Comparison of ENCODE assay signal across 17 cellular contexts in genomic region chr18:28365406-28365805, GRCh38.
DNase-seq lines count a peak whose midpoint lies in the region; FAIRE-seq and TF ChIP-seq lines count a peak whose summit lies in the region.
"Had no signal": no experiment of that assay in that cellular context is flagged by ENCODE, and none has a peak within 500 bp of the region (broad histone marks: within the 10 kb centered on the region; RNA-seq: fewer than 3 reads in every experiment).

No MANE protein-coding gene starts in this region.

- peak; percentile 14 to 60 for DNase-seq in NCI-H2081 (lab: John Stamatoyannopoulos, UW)
- no peak for DNase-seq in NCI-H2081 treated with DMSO at 0.1 percent for 48 hours (lab: John Stamatoyannopoulos, UW)
- DNase-seq in RPMI7951 (ENCODE audit: low read depth) = peak; percentile 29
- peak; percentile 2 for DNase-seq in fibroblast of mammary gland (ENCODE audit: low read depth)
- DNase-seq in small intestine = peak; percentile 2
- DNase-seq in adrenal gland = no peak
- no peak for DNase-seq in posterior cingulate gyrus
- DNase-seq in KG1 (lab: John Stamatoyannopoulos, UW) = no peak
- DNase-seq: activated CD4-positive, alpha-beta T cell treated with anti-CD3 and anti-CD28 coated beads, Interleukin-2, amount 50 U/mL, for 48 hours; activated effector memory CD4-positive, alpha-beta T cell treated with Interleukin-2 at 50 U/mL for 16 hours; H7; naive thymus-derived CD8-positive, alpha-beta T cell; NCI-H1105 treated with DMSO at 0.1 percent for 48 hours; spleen; tibial artery had no signal

- no peak for FAIRE-seq in small intestine (lab: Jason Lieb, UNC)
- FAIRE-seq: A204.1, islet of Langerhans had no signal

- TF ChIP-seq POLR2A in adrenal gland (IDR thresholded peaks at IDR 0.05) = no peak

- H3K9me3 ChIP-seq in small intestine (ENCODE audit: control insufficient read depth, low read depth) (no peaks in the 10 kb centered on the region), adrenal gland (replicated peaks in 1 of 3) (no peaks in the 10 kb centered on the region)
- H3K9me3 ChIP-seq: tibial artery had no signal

- H3K4me3 ChIP-seq in fibroblast of mammary gland (ENCODE audit: control insufficient read depth, low read depth, low read length) = no peak overlapping the region
- no peak overlapping the region for H3K4me3 ChIP-seq in small intestine (ENCODE audit: low read depth in 1 of 2, low read length in 2 of 2)
- H3K4me3 ChIP-seq in adrenal gland = no peak overlapping the region
- H3K4me3 ChIP-seq: spleen, tibial artery had no signal

- H3K36me3 ChIP-seq in small intestine (ENCODE audit: control insufficient read depth in 2 of 2, insufficient read depth in 2 of 2, low read length in 2 of 2) (no peaks in the 10 kb centered on the region), adrenal gland (replicated peaks in 1 of 2) (no peaks in the 10 kb centered on the region)
- H3K36me3 ChIP-seq: spleen, tibial artery had no signal

- TF ChIP-seq CTCF in fibroblast of mammary gland (conservative IDR thresholded peaks at IDR 0.05; ENCODE audit: control insufficient read depth, insufficient read depth, low read depth, low read length) (no peak), adrenal gland (IDR thresholded peaks at IDR 0.05) (no peak)

- H3K27me3 ChIP-seq in small intestine (ENCODE audit: control insufficient read depth in 2 of 2, insufficient read depth in 2 of 2, low read length in 2 of 2) (no peaks in the 10 kb centered on the region), adrenal gland (no peaks in the 10 kb centered on the region)
- H3K27me3 ChIP-seq: spleen, tibial artery had no signal

- intact Hi-C loops in adrenal gland (cut with DNase I) = no loop called here
- intact Hi-C loops in posterior cingulate gyrus (cut with DNase I) = no loop called here

- H3K4me1 ChIP-seq in small intestine (ENCODE audit: control insufficient read depth in 2 of 2, insufficient read depth in 1 of 2, low read depth in 1 of 2, low read length in 1 of 2) (no peaks in the 10 kb centered on the region), adrenal gland (replicated peaks in 1 of 2) (no peaks in the 10 kb centered on the region)
- H3K4me1 ChIP-seq: spleen, tibial artery had no signal

- no peak overlapping the region for H3K27ac ChIP-seq in small intestine (ENCODE audit: low read depth in 1 of 2, low read length in 1 of 2)
- no peak overlapping the region for H3K27ac ChIP-seq in adrenal gland
- H3K27ac ChIP-seq: spleen, tibial artery had no signal

- WGBS in small intestine, 3 donors = 41 to 68% (median 50%) methylated on average over 1 of the region's 1 CpG
- WGBS in adrenal gland, 4 donors = 74 to 96% (median 82%) methylated on average over 1 of the region's 1 CpG

Comparison
In these comparisons a context has a peak if more than half of its experiments do, and no peak if none do; other contexts are left out.
1. DNase-seq: peak in NCI-H2081 (2 of 2), RPMI7951 (single experiment), fibroblast of mammary gland (single experiment) and small intestine (single experiment); none in NCI-H2081 treated with DMSO at 0.1 percent for 48 hours (single experiment), adrenal gland (0 of 7), posterior cingulate gyrus (0 of 10) and KG1 (single experiment).